32 cellular contexts compared by ENCODE assay signal in the genomic region with DNA sequence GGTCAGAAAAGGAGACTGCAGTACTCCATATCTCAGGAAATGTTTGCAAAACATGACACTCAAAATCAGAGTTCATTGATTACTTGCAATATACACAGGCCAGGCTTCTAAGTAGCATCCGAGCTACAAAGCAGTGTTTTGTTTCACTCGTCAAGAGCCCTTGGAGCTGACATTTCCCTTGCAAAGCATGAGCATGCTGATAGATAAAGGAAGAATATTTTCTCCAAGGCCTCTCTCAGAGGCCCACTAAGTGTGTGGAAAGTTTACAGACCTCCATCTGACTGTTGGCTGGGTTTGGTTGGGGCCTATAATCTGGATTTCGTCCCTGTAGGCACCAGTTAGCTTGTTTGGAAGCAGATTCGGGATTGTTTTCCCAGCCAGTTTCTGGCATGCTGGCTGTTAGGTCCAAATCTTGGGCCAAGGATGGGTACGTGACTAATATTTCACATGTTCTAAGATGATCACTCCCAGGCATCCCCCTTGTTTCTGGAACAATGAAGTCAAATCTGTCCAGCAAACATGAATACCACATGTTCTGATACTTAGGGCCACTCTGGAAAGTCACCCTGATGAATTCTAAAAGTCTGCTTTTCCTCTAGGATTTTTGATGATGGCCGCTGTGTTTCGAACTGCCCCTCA.
"Had no signal": no experiment of that assay in that cellular context is flagged by ENCODE, and none has a peak within 500 bp of the region (broad histone marks: within the 10 kb centered on the region; RNA-seq: fewer than 3 reads in every experiment).

No MANE protein-coding gene starts in this region.

- DNase-seq: activated B cell treated with CpG ODN at 0.5 μM for 24 hours; activated CD4-positive, alpha-beta memory T cell treated with anti-CD3 and anti-CD28 coated beads for 36 hours; activated CD4-positive, alpha-beta T cell treated with anti-CD3 and anti-CD28 coated beads for 4 hours; activated CD4-positive, alpha-beta T cell treated with anti-CD3 and anti-CD28 coated beads, Interleukin-2, amount 10 ng/mL, durations not matched to agents 24 days and 14 days; activated CD4-positive, alpha-beta T cell treated with anti-CD3 and anti-CD28 coated beads, Interleukin-2, amount 50 U/mL, for 1 hour; activated CD4-positive, alpha-beta T cell treated with anti-CD3 and anti-CD28 coated beads, Interleukin-2, amount 50 U/mL, for 4 hours; activated CD4-positive, CD25-positive, alpha-beta regulatory T cell treated with anti-CD3 and anti-CD28 coated beads, Interleukin-2, amount 50 U/mL, for 72 hours; activated CD8-positive, alpha-beta memory T cell treated with anti-CD3 and anti-CD28 coated beads, Interleukin-2, amount 50 U/mL, for 4 hours; activated CD8-positive, alpha-beta T cell treated with anti-CD3 and anti-CD28 coated beads for 36 hours; activated effector memory CD4-positive, alpha-beta T cell treated with anti-CD3 and anti-CD28 coated beads, Interleukin-2, amount 50 U/mL, for 16 hours; activated gamma-delta T cell treated with Interleukin-2 at 50 U/mL for 16 hours; activated naive CD4-positive, alpha-beta T cell; activated naive CD4-positive, alpha-beta T cell treated with anti-CD3 and anti-CD28 coated beads for 36 hours; activated naive CD4-positive, alpha-beta T cell treated with anti-CD3 and anti-CD28 coated beads, Interleukin-2, amount 50 U/mL, for 16 hours; activated naive CD8-positive, alpha-beta T cell treated with anti-CD3 and anti-CD28 coated beads for 36 hours; activated T-cell treated with anti-CD3 and anti-CD28 coated beads for 4 hours; activated T-cell treated with anti-CD3 and anti-CD28 coated beads, Interleukin-2, amount 50 U/mL, for 1 hour; activated T-cell treated with anti-CD3 and anti-CD28 coated beads, Interleukin-2, amount 50 U/mL, for 4 hours; activated T-cell treated with anti-CD3 and anti-CD28 coated beads, Interleukin-2, amount 50 U/mL, for 72 hours; amniotic stem cell; aorta; body of pancreas; brain microvascular endothelial cell; central memory CD4-positive, alpha-beta T cell; T-cell; T-helper 17 cell; T-helper 9 cell had no signal

- H3K27me3 ChIP-seq: adrenal gland, body of pancreas, brain microvascular endothelial cell, breast epithelium had no signal

- H3K4me3 ChIP-seq: adrenal gland, body of pancreas, breast epithelium had no signal

- H3K4me1 ChIP-seq: body of pancreas, breast epithelium had no signal

- ATAC-seq: activated CD8-positive, alpha-beta T cell treated with anti-CD3 and anti-CD28 coated beads for 36 hours; activated naive CD4-positive, alpha-beta T cell treated with anti-CD3 and anti-CD28 coated beads, Interleukin-2, amount 50 U/mL, for 72 hours; activated T-cell treated with anti-CD3 and anti-CD28 coated beads, Interleukin-2, amount 50 U/mL, for 4 hours; activated T-cell treated with anti-CD3 and anti-CD28 coated beads, Interleukin-2, amount 50 U/mL, for 72 hours; activated T-helper 17 cell treated with anti-CD3 and anti-CD28 coated beads, Interleukin-2, amount 50 U/mL, for 72 hours; body of pancreas; T-cell; T-helper 17 cell had no signal

- H3K27ac ChIP-seq: body of pancreas, brain microvascular endothelial cell, breast epithelium, VCaP had no signal

- H3K36me3 ChIP-seq: adrenal gland, brain microvascular endothelial cell, breast epithelium had no signal

- H3K9me3 ChIP-seq: adrenal gland, body of pancreas, breast epithelium had no signal
